In the genomic region with DNA sequence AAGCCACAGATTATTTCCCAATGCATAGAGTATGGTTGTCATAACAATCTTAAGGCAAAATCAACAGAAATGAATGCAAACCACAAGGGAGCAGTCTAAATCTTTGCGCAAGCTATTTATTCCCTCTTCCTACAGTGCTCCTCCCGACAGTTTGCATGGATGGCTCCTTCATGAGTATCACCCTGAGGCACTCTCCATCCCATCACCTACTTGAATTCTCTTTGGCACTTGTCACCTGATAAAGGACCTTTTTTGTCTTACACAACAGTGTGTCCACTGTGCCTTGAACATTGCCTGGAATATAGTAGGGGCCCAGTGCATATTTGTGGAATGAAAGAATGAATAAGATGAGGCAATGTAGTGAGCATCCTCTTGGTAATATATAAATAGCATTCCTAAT, we compare ENCODE assay signal across 18 cellular contexts.
"Had no signal": no experiment of that assay in that cellular context is flagged by ENCODE, and none has a peak within 500 bp of the region (broad histone marks: within the 10 kb centered on the region; RNA-seq: fewer than 3 reads in every experiment).

No MANE protein-coding gene starts in this region.

- ATAC-seq: esophagus mucosa; foreskin keratinocyte; naive thymus-derived CD4-positive, alpha-beta T cell; psoas muscle; right lobe of liver; stimulated activated memory B cell treated with anti-CD40 and anti-IgM and Interleukin-4, amounts not matched to agents 10 μg/mL and 1 μg/mL and 100 μg/mL, for 72 hours; stimulated activated naive CD8-positive, alpha-beta T cell treated with anti-CD3 and anti-CD28 coated beads, Interleukin-15, amount 100 ng/mL, for 72 hours had no signal

- H3K4me2 ChIP-seq: hepatocyte had no signal

- H3K4me3 Mint-ChIP-seq: naive thymus-derived CD4-positive, alpha-beta T cell; nephron progenitor cell; stimulated activated memory B cell treated with anti-CD40 and anti-IgM and Interleukin-4, amounts not matched to agents 10 μg/mL and 1 μg/mL and 100 μg/mL, for 72 hours; stimulated activated naive CD8-positive, alpha-beta T cell treated with anti-CD3 and anti-CD28 coated beads, Interleukin-15, amount 100 ng/mL, for 72 hours had no signal

- H3K27me3 ChIP-seq: hepatocyte, neutrophil, right lobe of liver, spleen, testis, tibial nerve had no signal

- H3K27ac ChIP-seq: foreskin keratinocyte, hepatocyte, neutrophil, psoas muscle, right lobe of liver, spleen, testis, tibial nerve had no signal

- H3K36me3 Mint-ChIP-seq: naive thymus-derived CD4-positive, alpha-beta T cell; stimulated activated memory B cell treated with anti-CD40 and anti-IgM and Interleukin-4, amounts not matched to agents 10 μg/mL and 1 μg/mL and 100 μg/mL, for 72 hours had no signal

- H3K4me1 Mint-ChIP-seq: naive thymus-derived CD4-positive, alpha-beta T cell; nephron progenitor cell; stimulated activated memory B cell treated with anti-CD40 and anti-IgM and Interleukin-4, amounts not matched to agents 10 μg/mL and 1 μg/mL and 100 μg/mL, for 72 hours; stimulated activated naive CD8-positive, alpha-beta T cell treated with anti-CD3 and anti-CD28 coated beads, Interleukin-15, amount 100 ng/mL, for 72 hours had no signal

- H3K27ac Mint-ChIP-seq: naive thymus-derived CD4-positive, alpha-beta T cell; nephron progenitor cell; stimulated activated memory B cell treated with anti-CD40 and anti-IgM and Interleukin-4, amounts not matched to agents 10 μg/mL and 1 μg/mL and 100 μg/mL, for 72 hours; stimulated activated naive CD8-positive, alpha-beta T cell treated with anti-CD3 and anti-CD28 coated beads, Interleukin-15, amount 100 ng/mL, for 72 hours had no signal

- H3K36me3 ChIP-seq: neutrophil, right lobe of liver, spleen, tibial nerve had no signal

- H3K79me2 ChIP-seq: hepatocyte had no signal

- H3K4me3 ChIP-seq: hepatocyte, psoas muscle, right lobe of liver, spleen, testis, tibial nerve had no signal

- H3K9me3 ChIP-seq: neutrophil, right lobe of liver, testis had no signal

- H3K4me1 ChIP-seq: foreskin keratinocyte, psoas muscle, right lobe of liver, spleen, testis, tibial nerve had no signal

- DNase-seq: effector memory CD4-positive, alpha-beta T cell; naive thymus-derived CD4-positive, alpha-beta T cell; nephron progenitor cell; psoas muscle; retina; right lobe of liver; spleen; stimulated activated CD4-positive, alpha-beta T cell treated with anti-CD3 and anti-CD28 coated beads, Interleukin-15, amount 100 ng/mL, for 24 hours; stimulated activated CD4-positive, alpha-beta T cell treated with anti-CD3 and anti-CD28 coated beads, Interleukin-1b, Interleukin-23, amount 100 ng/mL, for 48 hours; stimulated activated CD4-positive, alpha-beta T cell treated with anti-CD3 and anti-CD28 coated beads, Interleukin-4, amount 100 ng/mL, for 24 hours; stimulated activated naive CD8-positive, alpha-beta T cell treated with anti-CD3 and anti-CD28 coated beads, Interleukin-15, amount 100 ng/mL, for 72 hours; testis had no signal

- H2AFZ ChIP-seq: hepatocyte had no signal
